ENCODE assay signal across 27 cellular contexts in genomic region chr12:3768911-3769447, GRCh38.
"Had no signal": no experiment of that assay in that cellular context is flagged by ENCODE, and none has a peak within 500 bp of the region (broad histone marks: within the 10 kb centered on the region; RNA-seq: fewer than 3 reads in every experiment).

No MANE protein-coding gene starts in this region.

- H2AFZ ChIP-seq: neural progenitor cell, parathyroid adenoma had no signal

- H3K4me2 ChIP-seq: neural progenitor cell had no signal

- DNase-seq: colonic mucosa; effector CD8-positive, alpha-beta T cell; endodermal cell; head of caudate nucleus; kidney; left lung; mesenchymal stem cell; midbrain; naive thymus-derived CD4-positive, alpha-beta T cell; sigmoid colon; stimulated activated CD4-positive, alpha-beta T cell treated with anti-CD3 and anti-CD28 coated beads, Interleukin-15, amount 100 ng/mL, for 24 hours; stimulated activated CD4-positive, alpha-beta T cell treated with anti-CD3 and anti-CD28 coated beads, Interleukin-2, amount 100 ng/mL, for 48 hours; stimulated activated naive B cell treated with anti-CD40 and anti-IgM and Interleukin-4, amounts not matched to agents 10 μg/mL and 1 μg/mL and 100 μg/mL, for 72 hours; upper lobe of right lung; uterus had no signal

- H3K27ac Mint-ChIP-seq: dendritic cell treated with granulocyte-macrophage colony-stimulating factor and Interleukin-4, amounts not matched to agents 40 ng/mL and 50 ng/mL, for 4 days; endodermal cell; naive thymus-derived CD4-positive, alpha-beta T cell; nephron; neural progenitor cell; stimulated activated naive B cell treated with anti-CD40 and anti-IgM and Interleukin-4, amounts not matched to agents 10 μg/mL and 1 μg/mL and 100 μg/mL, for 72 hours; stimulated activated naive CD8-positive, alpha-beta T cell treated with anti-CD3 and anti-CD28 coated beads, Interleukin-15, Interleukin-2, amounts not matched to agents 100 ng/mL and 50 ng/mL, for 24 hours had no signal

- H3K9me3 Mint-ChIP-seq: dendritic cell treated with granulocyte-macrophage colony-stimulating factor and Interleukin-4, amounts not matched to agents 40 ng/mL and 50 ng/mL, for 4 days; naive thymus-derived CD4-positive, alpha-beta T cell; nephron; stimulated activated naive B cell treated with anti-CD40 and anti-IgM and Interleukin-4, amounts not matched to agents 10 μg/mL and 1 μg/mL and 100 μg/mL, for 72 hours; stimulated activated naive CD8-positive, alpha-beta T cell treated with anti-CD3 and anti-CD28 coated beads, Interleukin-15, Interleukin-2, amounts not matched to agents 100 ng/mL and 50 ng/mL, for 24 hours had no signal

- H3K27me3 Mint-ChIP-seq: naive thymus-derived CD4-positive, alpha-beta T cell; stimulated activated naive B cell treated with anti-CD40 and anti-IgM and Interleukin-4, amounts not matched to agents 10 μg/mL and 1 μg/mL and 100 μg/mL, for 72 hours; stimulated activated naive CD8-positive, alpha-beta T cell treated with anti-CD3 and anti-CD28 coated beads, Interleukin-15, Interleukin-2, amounts not matched to agents 100 ng/mL and 50 ng/mL, for 24 hours had no signal

- H3K79me2 ChIP-seq: parathyroid adenoma had no signal

- H3K27ac ChIP-seq: colonic mucosa, esophagus muscularis mucosa, left lung, neural progenitor cell, parathyroid adenoma, prostate gland, right atrium auricular region, sigmoid colon, skin epidermis, thoracic aorta, tibial nerve, upper lobe of right lung, uterus had no signal

- H3K4me1 ChIP-seq: colonic mucosa, left lung, neural progenitor cell, parathyroid adenoma, prostate gland, right atrium auricular region, sigmoid colon, tibial nerve, upper lobe of right lung, uterus had no signal

- FAIRE-seq: frontal cortex, kidney had no signal

- H3K9me3 ChIP-seq: colonic mucosa, esophagus muscularis mucosa, left lung, prostate gland, right atrium auricular region, sigmoid colon, thoracic aorta, tibial nerve, upper lobe of right lung, uterus had no signal

- H3K4me1 Mint-ChIP-seq: nephron; neural progenitor cell; stimulated activated naive B cell treated with anti-CD40 and anti-IgM and Interleukin-4, amounts not matched to agents 10 μg/mL and 1 μg/mL and 100 μg/mL, for 72 hours had no signal

- H3K36me3 ChIP-seq: colonic mucosa, esophagus muscularis mucosa, left lung, neural progenitor cell, prostate gland, right atrium auricular region, sigmoid colon, thoracic aorta, tibial nerve, upper lobe of right lung, uterus had no signal

- H3K36me3 Mint-ChIP-seq: neural progenitor cell had no signal

- ATAC-seq: left lung; naive thymus-derived CD4-positive, alpha-beta T cell; stimulated activated naive B cell treated with anti-CD40 and anti-IgM and Interleukin-4, amounts not matched to agents 10 μg/mL and 1 μg/mL and 100 μg/mL, for 72 hours; upper lobe of right lung had no signal

- H3K27me3 ChIP-seq: colonic mucosa, esophagus muscularis mucosa, left lung, neural progenitor cell, right atrium auricular region, sigmoid colon, tibial nerve, upper lobe of right lung, uterus had no signal

- H3K4me3 ChIP-seq: colonic mucosa, esophagus muscularis mucosa, left lung, neural progenitor cell, prostate gland, right atrium auricular region, sigmoid colon, skin epidermis, thoracic aorta, tibial nerve, upper lobe of right lung, uterus had no signal

- H3K9ac ChIP-seq: neural progenitor cell, parathyroid adenoma had no signal

- H3K4me3 Mint-ChIP-seq: dendritic cell treated with granulocyte-macrophage colony-stimulating factor and Interleukin-4, amounts not matched to agents 40 ng/mL and 50 ng/mL, for 4 days; endodermal cell; naive thymus-derived CD4-positive, alpha-beta T cell; nephron; neural progenitor cell; stimulated activated naive B cell treated with anti-CD40 and anti-IgM and Interleukin-4, amounts not matched to agents 10 μg/mL and 1 μg/mL and 100 μg/mL, for 72 hours; stimulated activated naive CD8-positive, alpha-beta T cell treated with anti-CD3 and anti-CD28 coated beads, Interleukin-15, Interleukin-2, amounts not matched to agents 100 ng/mL and 50 ng/mL, for 24 hours had no signal
